In genomic region chrX:130066975-130067615, GRCh38 we compare ENCODE assay signal across 21 cellular contexts. TPM values are rescaled to one million over a fixed set of nuclear protein-coding genes. Genes with fewer than 3 reads are reported as not detected.
DNase-seq lines count a peak whose midpoint lies in the region; ATAC-seq, FAIRE-seq and TF ChIP-seq lines count a peak whose summit lies in the region.
"Had no signal": no experiment of that assay in that cellular context is flagged by ENCODE, and none has a peak within 500 bp of the region (broad histone marks: within the 10 kb centered on the region; RNA-seq: fewer than 3 reads in every experiment).

No MANE protein-coding gene starts in this region.

- WGBS in testis, 2 donors = 39 to 47% methylated on average over 6 to 9 of the region's 15 CpGs

- H3K27me3 Mint-ChIP-seq in T-helper 1 cell treated with Interleukin-12 subunit alpha and Interleukin-12 subunit beta and Interleukin-4 antibody, amounts not matched to agents 30 μg/mL and 1 μg/mL, for 36 hours (ENCODE audit: low read depth) = no peaks in the 10 kb centered on the region
- H3K27me3 Mint-ChIP-seq in osteocyte (ENCODE audit: unreplicated experiment) = no peaks in the 10 kb centered on the region
- H3K27me3 Mint-ChIP-seq: CD4-positive, alpha-beta T cell had no signal

- H3K4me3 Mint-ChIP-seq in T-helper 1 cell treated with Interleukin-12 subunit alpha and Interleukin-12 subunit beta and Interleukin-4 antibody, amounts not matched to agents 30 μg/mL and 1 μg/mL, for 36 hours = no peak overlapping the region
- H3K4me3 Mint-ChIP-seq in osteocyte (ENCODE audit: unreplicated experiment) = no peak overlapping the region
- H3K4me3 Mint-ChIP-seq: CD4-positive, alpha-beta T cell had no signal

- H3K4me1 ChIP-seq in testis = no peaks in the 10 kb centered on the region
- no peaks in the 10 kb centered on the region for H3K4me1 ChIP-seq in kidney (ENCODE audit: control insufficient read depth in 1 of 2, insufficient read depth in 1 of 2, low read depth in 1 of 2, low read length in 2 of 2)
- H3K4me1 ChIP-seq: A549 had no signal

- H3K27ac Mint-ChIP-seq in T-helper 1 cell treated with Interleukin-12 subunit alpha and Interleukin-12 subunit beta and Interleukin-4 antibody, amounts not matched to agents 30 μg/mL and 1 μg/mL, for 36 hours = peak overlapping the region; percentile 52
- H3K27ac Mint-ChIP-seq in osteocyte (ENCODE audit: unreplicated experiment) = peak overlapping the region; percentile 40
- H3K27ac Mint-ChIP-seq: CD4-positive, alpha-beta T cell had no signal

- no peaks in the 10 kb centered on the region; the same call in 1 of the 2 replicates for H3K36me3 ChIP-seq in H7 (replicated peaks; ENCODE audit: control insufficient read depth, insufficient read depth, low read length)
- no peaks in the 10 kb centered on the region for H3K36me3 ChIP-seq in testis (ENCODE audit: low read depth, missing control alignments)
- H3K36me3 ChIP-seq in kidney (ENCODE audit: control insufficient read depth in 1 of 2, insufficient read depth in 2 of 2, low read length in 2 of 2) = no peaks in the 10 kb centered on the region

- intact Hi-C loops in testis (cut with DNase I; ENCODE audit: low total_unique reads) = no loop called here
- intact Hi-C loops in kidney (cut with DNase I) = no loop called here

- DNase-seq in T-helper 1 cell = no peak
- peak; percentile 46 for DNase-seq in H7
- DNase-seq in osteocyte (ENCODE audit: extremely low spot score, unreplicated experiment) = no peak
- peak; percentile 36 for DNase-seq in testis
- no peak for DNase-seq in kidney
- DNase-seq: AML-193; Caco-2; CD4-positive, alpha-beta T cell; GM23248; HCEC 1CT; IMR-90 had no signal

- H3K36me3 Mint-ChIP-seq in T-helper 1 cell treated with Interleukin-12 subunit alpha and Interleukin-12 subunit beta and Interleukin-4 antibody, amounts not matched to agents 30 μg/mL and 1 μg/mL, for 36 hours (ENCODE audit: low read depth) = peaks cover 22% of the 10 kb centered on the region
- H3K36me3 Mint-ChIP-seq in osteocyte (ENCODE audit: unreplicated experiment) = peaks cover 18% of the 10 kb centered on the region

- H3K27me3 ChIP-seq in H7 (ENCODE audit: control insufficient read depth, insufficient read depth, low read length) (peaks cover 1% of the 10 kb centered on the region), testis (no peaks in the 10 kb centered on the region)

- ATAC-seq in HG02759 (IDR thresholded peaks at IDR 0.05; ENCODE audit: unreplicated experiment) = no peak
- ATAC-seq: A549 had no signal

- no peak for TF ChIP-seq POLR2A in testis (IDR thresholded peaks at IDR 0.05)

- no peaks in the 10 kb centered on the region for H3K9me3 Mint-ChIP-seq in T-helper 1 cell treated with Interleukin-12 subunit alpha and Interleukin-12 subunit beta and Interleukin-4 antibody, amounts not matched to agents 30 μg/mL and 1 μg/mL, for 36 hours
- no peaks in the 10 kb centered on the region for H3K9me3 Mint-ChIP-seq in osteocyte (ENCODE audit: unreplicated experiment)
- H3K9me3 Mint-ChIP-seq: CD4-positive, alpha-beta T cell had no signal

- no peak for FAIRE-seq in kidney (lab: Jason Lieb, UNC)
- FAIRE-seq: A549, D721Med, G401.6, GM12892, GM18507 had no signal

- H3K9me3 ChIP-seq in testis (no peaks in the 10 kb centered on the region), kidney (ENCODE audit: control insufficient read depth in 1 of 2, low read length in 2 of 2) (no peaks in the 10 kb centered on the region)
- H3K9me3 ChIP-seq: A549, Caco-2 had no signal

- H3K4me1 Mint-ChIP-seq in T-helper 1 cell treated with Interleukin-12 subunit alpha and Interleukin-12 subunit beta and Interleukin-4 antibody, amounts not matched to agents 30 μg/mL and 1 μg/mL, for 36 hours (ENCODE audit: low read depth) = peaks cover 3% of the 10 kb centered on the region
- no peaks in the 10 kb centered on the region for H3K4me1 Mint-ChIP-seq in osteocyte (ENCODE audit: unreplicated experiment)

- no peak overlapping the region for H3K9ac ChIP-seq in kidney (ENCODE audit: low read length in 2 of 2)
- H3K9ac ChIP-seq: GM23248 had no signal

- H3K4me3 ChIP-seq in H7 (ENCODE audit: insufficient read depth, low read depth, low read length) = no peak overlapping the region
- no peak overlapping the region for H3K4me3 ChIP-seq in testis
- no peak overlapping the region for H3K4me3 ChIP-seq in kidney (ENCODE audit: low read length in 2 of 2)
- H3K4me3 ChIP-seq: A549, GM23248 had no signal

- H3K27ac ChIP-seq in testis = no peak overlapping the region
- H3K27ac ChIP-seq in kidney (ENCODE audit: low read depth in 2 of 2, low read length in 2 of 2) = no peak overlapping the region
- H3K27ac ChIP-seq: 22Rv1, A549, C4-2B, GM23248, HL-60 had no signal

- TF ChIP-seq CTCF in osteocyte (IDR thresholded peaks at IDR 0.05) (no peak), testis (IDR thresholded peaks at IDR 0.05) (no peak), kidney (IDR thresholded peaks at IDR 0.05; ENCODE audit: borderline replicate concordance, extremely low read depth, insufficient read depth) (no peak)

RNA-seq across cellular contexts. Expression of gene ELF4, which starts 43.2 kb away (rescaled TPM):
- 3.7 and 4.3 TPM in 2 replicates for total RNA-seq in H7 (2014; rRNA removed; shearing (Covaris generic))
- total RNA-seq in osteocyte = 24.9 and 25.2 TPM in 2 replicates
- total RNA-seq in testis = 1 to 10 TPM; 4.2 to 5.0 TPM
- 10.2 TPM for polyA plus RNA-seq in testis (ENCODE audit: insufficient read depth, low read depth, low replicate concordance)
- total RNA-seq in kidney = 18.0 TPM
- polyA plus RNA-seq in kidney (ENCODE audit: insufficient read depth, low read depth, low replicate concordance) = 2.6 TPM

Comparison
In these comparisons a context has a peak if more than half of its experiments do, and no peak if none do; other contexts are left out.
1. DNase-seq: peak in H7 (single experiment) and testis (single experiment); none in T-helper 1 cell (0 of 5), osteocyte (single experiment) and kidney (single experiment).